In genomic region chr4:76342803-76343202, GRCh38 we compare ENCODE assay signal across 39 cellular contexts. TPM values are rescaled to one million over a fixed set of nuclear protein-coding genes. Genes with fewer than 3 reads are reported as not detected.
"Had no signal": no experiment of that assay in that cellular context is flagged by ENCODE, and none has a peak within 500 bp of the region (broad histone marks: within the 10 kb centered on the region; RNA-seq: fewer than 3 reads in every experiment).

No MANE protein-coding gene starts in this region.

- H3K4me1 Mint-ChIP-seq: activated B cell treated with CpG ODN at 0.5 μM for 24 hours; activated CD4-positive, alpha-beta T cell treated with anti-CD3 and anti-CD28 coated beads, Interleukin-2, amount 10 ng/mL, durations not matched to agents 24 days and 14 days; activated naive CD8-positive, alpha-beta T cell treated with anti-CD3 and anti-CD28 coated beads for 36 hours; activated T-helper 17 cell treated with anti-CD3 and anti-CD28 coated beads, Interleukin-2, amount 50 U/mL, for 72 hours; central memory CD8-positive, alpha-beta T cell had no signal

- H3K27ac Mint-ChIP-seq: activated B cell treated with CpG ODN at 0.5 μM for 24 hours; activated CD4-positive, alpha-beta memory T cell treated with anti-CD3 and anti-CD28 coated beads for 36 hours; activated CD4-positive, alpha-beta T cell treated with anti-CD3 and anti-CD28 coated beads, Interleukin-2, amount 10 ng/mL, durations not matched to agents 24 days and 14 days; activated CD8-positive, alpha-beta T cell treated with anti-CD3 and anti-CD28 coated beads for 36 hours; activated naive CD4-positive, alpha-beta T cell treated with anti-CD3 and anti-CD28 coated beads for 36 hours; activated naive CD4-positive, alpha-beta T cell treated with anti-CD3 and anti-CD28 coated beads, Interleukin-2, amount 50 U/mL, for 72 hours; activated naive CD8-positive, alpha-beta T cell treated with anti-CD3 and anti-CD28 coated beads for 36 hours; activated T-cell treated with anti-CD3 and anti-CD28 coated beads, Interleukin-2, amount 50 U/mL, for 72 hours; activated T-helper 1 cell treated with anti-CD3 and anti-CD28 coated beads, Interleukin-12 subunit alpha, Interleukin-12 subunit beta, Interleukin-2, Interleukin-4 antibody, amounts not matched to agents 30 ng/mL and 10 ng/mL and 1 ng/mL, durations not matched to agents 14 hours and 24 hours and 36 hours; activated T-helper 17 cell treated with anti-CD3 and anti-CD28 coated beads, Interleukin-2, amount 50 U/mL, for 72 hours; brain; T-helper 1 cell treated with Interleukin-12 subunit alpha and Interleukin-12 subunit beta and Interleukin-4 antibody, amounts not matched to agents 30 μg/mL and 1 μg/mL, for 36 hours; T-helper 2 cell treated with Interferon-gamma antibody and Interleukin-4, amounts not matched to agents 5 μg/mL and 100 μg/mL, for 36 hours had no signal

- H3K27me3 ChIP-seq: adrenal gland, ascending aorta, cardiac muscle cell had no signal

- H3K4me3 Mint-ChIP-seq: activated B cell treated with CpG ODN at 0.5 μM for 24 hours; activated CD4-positive, alpha-beta memory T cell treated with anti-CD3 and anti-CD28 coated beads for 36 hours; activated CD4-positive, alpha-beta T cell treated with anti-CD3 and anti-CD28 coated beads, Interleukin-2, amount 10 ng/mL, durations not matched to agents 24 days and 14 days; activated CD8-positive, alpha-beta T cell treated with anti-CD3 and anti-CD28 coated beads for 36 hours; activated naive CD4-positive, alpha-beta T cell treated with anti-CD3 and anti-CD28 coated beads for 36 hours; activated naive CD8-positive, alpha-beta T cell treated with anti-CD3 and anti-CD28 coated beads for 36 hours; activated T-cell treated with anti-CD3 and anti-CD28 coated beads, Interleukin-2, amount 50 U/mL, for 4 hours; activated T-cell treated with anti-CD3 and anti-CD28 coated beads, Interleukin-2, amount 50 U/mL, for 72 hours; activated T-helper 1 cell treated with anti-CD3 and anti-CD28 coated beads, Interleukin-12 subunit alpha, Interleukin-12 subunit beta, Interleukin-2, Interleukin-4 antibody, amounts not matched to agents 30 ng/mL and 10 ng/mL and 1 ng/mL, durations not matched to agents 14 hours and 24 hours and 36 hours; activated T-helper 17 cell treated with anti-CD3 and anti-CD28 coated beads, Interleukin-2, amount 50 U/mL, for 72 hours; brain; central memory CD8-positive, alpha-beta T cell; T-helper 1 cell treated with Interleukin-12 subunit alpha and Interleukin-12 subunit beta and Interleukin-4 antibody, amounts not matched to agents 30 μg/mL and 1 μg/mL, for 36 hours; T-helper 2 cell treated with Interferon-gamma antibody and Interleukin-4, amounts not matched to agents 5 μg/mL and 100 μg/mL, for 36 hours had no signal

- FAIRE-seq: bronchial epithelial cell, TTC549 had no signal

- H3K9me3 Mint-ChIP-seq: activated T-helper 17 cell treated with anti-CD3 and anti-CD28 coated beads, Interleukin-2, amount 50 U/mL, for 72 hours; central memory CD8-positive, alpha-beta T cell had no signal

- H3K4me1 ChIP-seq: ascending aorta had no signal

- H3K36me3 Mint-ChIP-seq: activated naive CD8-positive, alpha-beta T cell treated with anti-CD3 and anti-CD28 coated beads for 36 hours; brain had no signal

- ATAC-seq: activated CD8-positive, alpha-beta T cell treated with anti-CD3 and anti-CD28 coated beads for 36 hours; activated naive CD4-positive, alpha-beta T cell treated with anti-CD3 and anti-CD28 coated beads, Interleukin-2, amount 50 U/mL, for 72 hours; activated T-cell treated with anti-CD3 and anti-CD28 coated beads, Interleukin-2, amount 50 U/mL, for 4 hours; activated T-cell treated with anti-CD3 and anti-CD28 coated beads, Interleukin-2, amount 50 U/mL, for 72 hours; activated T-helper 17 cell treated with anti-CD3 and anti-CD28 coated beads, Interleukin-2, amount 50 U/mL, for 72 hours had no signal

- H3K27ac ChIP-seq: adrenal gland, ascending aorta, cardiac muscle cell, VCaP had no signal

- H3K36me3 ChIP-seq: adrenal gland, ascending aorta, cardiac muscle cell had no signal

- H3K27me3 Mint-ChIP-seq: activated naive CD8-positive, alpha-beta T cell treated with anti-CD3 and anti-CD28 coated beads for 36 hours; brain had no signal

- H3K4me3 ChIP-seq: adrenal gland, ascending aorta, cardiac muscle cell had no signal

- DNase-seq: activated B cell treated with CpG ODN at 0.5 μM for 24 hours; activated CD4-positive, alpha-beta memory T cell treated with anti-CD3 and anti-CD28 coated beads for 36 hours; activated CD4-positive, alpha-beta T cell treated with anti-CD3 and anti-CD28 coated beads for 4 hours; activated CD4-positive, alpha-beta T cell treated with anti-CD3 and anti-CD28 coated beads, Interleukin-2, amount 10 ng/mL, durations not matched to agents 24 days and 14 days; activated CD4-positive, alpha-beta T cell treated with anti-CD3 and anti-CD28 coated beads, Interleukin-2, amount 50 U/mL, for 1 hour; activated CD4-positive, alpha-beta T cell treated with anti-CD3 and anti-CD28 coated beads, Interleukin-2, amount 50 U/mL, for 4 hours; activated CD4-positive, CD25-positive, alpha-beta regulatory T cell treated with anti-CD3 and anti-CD28 coated beads, Interleukin-2, amount 50 U/mL, for 72 hours; activated CD8-positive, alpha-beta memory T cell treated with anti-CD3 and anti-CD28 coated beads, Interleukin-2, amount 50 U/mL, for 4 hours; activated CD8-positive, alpha-beta T cell treated with anti-CD3 and anti-CD28 coated beads for 36 hours; activated effector memory CD4-positive, alpha-beta T cell treated with anti-CD3 and anti-CD28 coated beads, Interleukin-2, amount 50 U/mL, for 16 hours; activated gamma-delta T cell treated with Interleukin-2 at 50 U/mL for 16 hours; activated naive CD4-positive, alpha-beta T cell; activated naive CD4-positive, alpha-beta T cell treated with anti-CD3 and anti-CD28 coated beads for 36 hours; activated naive CD4-positive, alpha-beta T cell treated with anti-CD3 and anti-CD28 coated beads, Interleukin-2, amount 50 U/mL, for 16 hours; activated naive CD8-positive, alpha-beta T cell treated with anti-CD3 and anti-CD28 coated beads for 36 hours; activated T-cell treated with anti-CD3 and anti-CD28 coated beads for 4 hours; activated T-cell treated with anti-CD3 and anti-CD28 coated beads, Interleukin-2, amount 50 U/mL, for 1 hour; activated T-cell treated with anti-CD3 and anti-CD28 coated beads, Interleukin-2, amount 50 U/mL, for 4 hours; activated T-cell treated with anti-CD3 and anti-CD28 coated beads, Interleukin-2, amount 50 U/mL, for 72 hours; adrenal gland; amniotic stem cell; anterior cingulate cortex; caudate nucleus; cerebellar nuclear complex; T-helper 1 cell; T-helper 2 cell; T-helper 9 cell had no signal

- H3K9me3 ChIP-seq: adrenal gland had no signal

RNA-seq across cellular contexts. Expression of gene STBD1, which starts 36.3 kb away (rescaled TPM):
- total RNA-seq: activated naive CD4-positive, alpha-beta T cell treated with anti-CD3 and anti-CD28 coated beads for 36 hours had no signal
